ENCODE assay signal across 8 cellular contexts in genomic region chr14:57533214-57533613, GRCh38. TPM values are rescaled to one million over a fixed set of nuclear protein-coding genes. Genes with fewer than 3 reads are reported as not detected.
DNase-seq lines count a peak whose midpoint lies in the region; ATAC-seq and TF ChIP-seq lines count a peak whose summit lies in the region.

No MANE protein-coding gene starts in this region.

- H3K4me1 Mint-ChIP-seq in activated T-cell treated with anti-CD3 and anti-CD28 coated beads, Interleukin-2, amount 50 U/mL, for 72 hours (ENCODE audit: low read depth): no peaks in the 10 kb centered on the region
- H3K4me1 Mint-ChIP-seq in activated T-cell treated with anti-CD3 and anti-CD28 coated beads, Interleukin-2, amount 50 U/mL, for 24 hours (ENCODE audit: low read depth): no peaks in the 10 kb centered on the region
- no peaks in the 10 kb centered on the region for H3K4me1 Mint-ChIP-seq in T-helper 17 cell

- TF ChIP-seq CTCF in adrenal gland (IDR thresholded peaks at IDR 0.05) (peak; percentile 9 to 41 (median 31)), GM13976 (IDR thresholded peaks at IDR 0.05; ENCODE audit: borderline replicate concordance, control extremely low read depth, extremely low read depth, insufficient read depth, missing control alignments) (no peak)

- DNase-seq in activated T-cell treated with anti-CD3 and anti-CD28 coated beads, Interleukin-2, amount 50 U/mL, for 72 hours: peak; percentile 3 to 9
- no peak for DNase-seq in activated T-cell treated with anti-CD3 and anti-CD28 coated beads, Interleukin-2, amount 50 U/mL, for 24 hours
- DNase-seq in adrenal gland (peak in 4 of 7 donors; percentile 10 to 28 (median 18)), mucosa of gallbladder (ENCODE audit: low spot score) (peak; percentile 15), hippocampal formation (lab: John Stamatoyannopoulos, UW) (no peak), T-helper 17 cell (no peak), GM13976 (ENCODE audit: low spot score) (no peak)

- no peaks in the 10 kb centered on the region for H3K9me3 ChIP-seq in adrenal gland (replicated peaks in 1 of 3)
- no peaks in the 10 kb centered on the region for H3K9me3 ChIP-seq in T-helper 17 cell (ENCODE audit: control insufficient read depth, low read length, poor library complexity, severe bottlenecking)

- no peaks in the 10 kb centered on the region for H3K36me3 ChIP-seq in adrenal gland (replicated peaks in 1 of 2)

- H3K9me3 Mint-ChIP-seq in activated T-cell treated with anti-CD3 and anti-CD28 coated beads, Interleukin-2, amount 50 U/mL, for 72 hours: no peaks in the 10 kb centered on the region
- H3K9me3 Mint-ChIP-seq in activated T-cell treated with anti-CD3 and anti-CD28 coated beads, Interleukin-2, amount 50 U/mL, for 24 hours: peaks cover 10% of the 10 kb centered on the region

- in situ Hi-C loops in GM13976 (cut with MboI; ENCODE audit: low sequenced_read_pairs, unreplicated experiment): loop anchor here (25.0 kb wide), 1 partner anchor 529 kb away; no protein-coding TSS in a partner anchor

- ATAC-seq in activated T-cell treated with anti-CD3 and anti-CD28 coated beads, Interleukin-2, amount 50 U/mL, for 72 hours (replicated peaks in 1 of 2): no peak
- ATAC-seq in HG03378 (IDR thresholded peaks at IDR 0.05; ENCODE audit: unreplicated experiment): peak; percentile 69
- ATAC-seq in T-helper 17 cell: no peak

- H3K27me3 Mint-ChIP-seq in activated T-cell treated with anti-CD3 and anti-CD28 coated beads, Interleukin-2, amount 50 U/mL, for 72 hours (ENCODE audit: low read depth): peaks cover 6% of the 10 kb centered on the region
- peaks cover 7% of the 10 kb centered on the region for H3K27me3 Mint-ChIP-seq in activated T-cell treated with anti-CD3 and anti-CD28 coated beads, Interleukin-2, amount 50 U/mL, for 24 hours
- H3K27me3 Mint-ChIP-seq in T-helper 17 cell: peaks cover 11% of the 10 kb centered on the region

- no peak overlapping the region for H3K4me3 Mint-ChIP-seq in activated T-cell treated with anti-CD3 and anti-CD28 coated beads, Interleukin-2, amount 50 U/mL, for 72 hours
- no peak overlapping the region for H3K4me3 Mint-ChIP-seq in activated T-cell treated with anti-CD3 and anti-CD28 coated beads, Interleukin-2, amount 50 U/mL, for 24 hours
- H3K4me3 Mint-ChIP-seq in T-helper 17 cell: no peak overlapping the region

- H3K27me3 ChIP-seq in adrenal gland: no peaks in the 10 kb centered on the region

- intact Hi-C loops in adrenal gland (cut with DNase I): no loop called here

- WGBS in adrenal gland, 4 donors: 50 to 57% (median 53%) methylated on average over 1 of the region's 1 CpG

- H3K36me3 Mint-ChIP-seq in activated T-cell treated with anti-CD3 and anti-CD28 coated beads, Interleukin-2, amount 50 U/mL, for 72 hours (ENCODE audit: insufficient read depth in 2 of 2): no peaks in the 10 kb centered on the region
- H3K36me3 Mint-ChIP-seq in activated T-cell treated with anti-CD3 and anti-CD28 coated beads, Interleukin-2, amount 50 U/mL, for 24 hours (ENCODE audit: low read depth): no peaks in the 10 kb centered on the region
- H3K36me3 Mint-ChIP-seq in T-helper 17 cell (ENCODE audit: low read depth): no peaks in the 10 kb centered on the region

- H3K4me3 ChIP-seq in adrenal gland: no peak overlapping the region

- H3K27ac ChIP-seq in adrenal gland: no peak overlapping the region

- H3K27ac Mint-ChIP-seq in activated T-cell treated with anti-CD3 and anti-CD28 coated beads, Interleukin-2, amount 50 U/mL, for 72 hours: no peak overlapping the region
- no peak overlapping the region for H3K27ac Mint-ChIP-seq in activated T-cell treated with anti-CD3 and anti-CD28 coated beads, Interleukin-2, amount 50 U/mL, for 24 hours
- H3K27ac Mint-ChIP-seq in T-helper 17 cell: no peak overlapping the region

- no peak for TF ChIP-seq POLR2A in adrenal gland (IDR thresholded peaks at IDR 0.05)

- no peaks in the 10 kb centered on the region for H3K4me1 ChIP-seq in adrenal gland (replicated peaks in 1 of 2)

RNA-seq across cellular contexts. Expression of gene CCDC198, which starts 39.6 kb away (rescaled TPM):
- not detected for total RNA-seq in activated T-cell treated with anti-CD3 and anti-CD28 coated beads, Interleukin-2, amount 50 U/mL, for 72 hours
- total RNA-seq in adrenal gland (not detected), mucosa of gallbladder (110 TPM), T-helper 17 cell (not detected)
- polyA plus RNA-seq in adrenal gland: not detected

Comparison
In these comparisons a context has a peak if more than half of its experiments do, and no peak if none do; other contexts are left out.
1. DNase-seq: peak in activated T-cell treated with anti-CD3 and anti-CD28 coated beads, Interleukin-2, amount 50 U/mL, for 72 hours (2 of 2), adrenal gland (4 of 7) and mucosa of gallbladder (single experiment); none in activated T-cell treated with anti-CD3 and anti-CD28 coated beads, Interleukin-2, amount 50 U/mL, for 24 hours (single experiment), hippocampal formation (0 of 2), T-helper 17 cell (0 of 3) and GM13976 (single experiment).
2. RNA of gene CCDC198, which starts 39.6 kb away (total RNA-seq): 110 TPM in mucosa of gallbladder (single experiment); not detected in activated T-cell treated with anti-CD3 and anti-CD28 coated beads, Interleukin-2, amount 50 U/mL, for 72 hours, not detected in adrenal gland and not detected in T-helper 17 cell; every median in the first group is over 10 times any median in the second.